In the genomic region with DNA sequence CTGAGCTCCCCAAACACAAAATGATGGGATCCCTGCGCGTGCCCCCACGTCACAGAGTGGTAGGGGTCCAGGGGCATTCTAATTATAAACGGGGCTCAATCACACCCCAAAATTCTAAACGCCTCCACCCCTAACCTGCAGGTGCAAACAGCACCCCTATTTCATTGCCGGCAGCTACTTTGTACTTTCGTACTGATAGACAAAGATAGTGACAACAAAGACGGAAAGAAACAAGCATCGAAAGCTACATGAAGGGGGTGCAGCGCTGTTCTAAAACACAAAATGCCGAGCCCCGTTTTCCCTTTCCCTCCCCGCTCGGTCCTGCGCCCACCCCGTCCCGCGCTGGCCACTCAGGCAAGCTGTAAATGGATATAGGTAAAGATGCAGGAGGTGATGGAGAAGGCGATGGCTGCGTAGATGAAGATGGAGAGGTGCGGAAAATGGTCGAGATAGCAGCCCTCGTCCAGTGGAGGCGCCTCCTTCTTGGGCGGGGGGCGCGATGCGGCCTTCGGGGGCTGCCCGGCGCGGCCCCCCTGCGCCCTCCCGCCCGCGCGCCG, we compare ENCODE assay signal across 8 cellular contexts. TPM values are rescaled to one million over a fixed set of nuclear protein-coding genes. Genes with fewer than 3 reads are reported as not detected.
A peak's percentile ranks its signal among the peaks of the same experiment; 100 is the strongest.
DNase-seq lines count a peak whose midpoint lies in the region; ATAC-seq, FAIRE-seq and TF ChIP-seq lines count a peak whose summit lies in the region.

No MANE protein-coding gene starts in this region.

- ATAC-seq in activated naive CD8-positive, alpha-beta T cell treated with anti-CD3 and anti-CD28 coated beads, Interleukin-2, amount 50 U/mL, for 24 hours = peak; percentile 20
- ATAC-seq in GM21367 (IDR thresholded peaks at IDR 0.05; ENCODE audit: unreplicated experiment) = no peak

- H3K4me2 ChIP-seq in keratinocyte (ENCODE audit: control insufficient read depth, extremely low read depth, insufficient read depth, low read depth, low read length) = peak overlapping the region; percentile 45

- no peaks in the 10 kb centered on the region for H3K36me3 Mint-ChIP-seq in activated naive CD4-positive, alpha-beta T cell treated with anti-CD3 and anti-CD28 coated beads for 36 hours (ENCODE audit: low read depth)
- H3K36me3 Mint-ChIP-seq in activated naive CD8-positive, alpha-beta T cell treated with anti-CD3 and anti-CD28 coated beads, Interleukin-2, amount 50 U/mL, for 24 hours (ENCODE audit: low read depth) = no peaks in the 10 kb centered on the region

- H2AFZ ChIP-seq in keratinocyte (ENCODE audit: control insufficient read depth, low read length) = no peak overlapping the region

- no peaks in the 10 kb centered on the region for H3K27me3 Mint-ChIP-seq in activated naive CD4-positive, alpha-beta T cell treated with anti-CD3 and anti-CD28 coated beads for 36 hours (ENCODE audit: low read depth)
- no peaks in the 10 kb centered on the region for H3K27me3 Mint-ChIP-seq in activated naive CD8-positive, alpha-beta T cell treated with anti-CD3 and anti-CD28 coated beads, Interleukin-2, amount 50 U/mL, for 24 hours

- TF ChIP-seq POLR2A in stomach (IDR thresholded peaks at IDR 0.05) (no peak), thyroid gland (IDR thresholded peaks at IDR 0.05) (no peak)

- peaks cover 0 to 9% of the 10 kb centered on the region in 2 experiments for H3K36me3 ChIP-seq in keratinocyte (ENCODE audit: control insufficient read depth in 2 of 2, extremely low read depth in 1 of 2, insufficient read depth in 2 of 2, low read length in 2 of 2)
- H3K36me3 ChIP-seq in stomach = no peaks in the 10 kb centered on the region
- H3K36me3 ChIP-seq in thyroid gland = no peaks in the 10 kb centered on the region

- CTCF ChIA-PET in activated naive CD4-positive, alpha-beta T cell treated with anti-CD3 and anti-CD28 coated beads for 36 hours (lab: Charles Lee) = no interaction called here

- no peaks in the 10 kb centered on the region for H3K79me2 ChIP-seq in keratinocyte (ENCODE audit: control insufficient read depth, insufficient read depth, low read length)

- DNase-seq in activated naive CD4-positive, alpha-beta T cell treated with anti-CD3 and anti-CD28 coated beads for 36 hours = no peak
- DNase-seq in activated naive CD4-positive, alpha-beta T cell treated with anti-CD3 and anti-CD28 coated beads, Interleukin-2, amount 50 U/mL, for 16 hours = no peak
- DNase-seq in activated naive CD8-positive, alpha-beta T cell treated with anti-CD3 and anti-CD28 coated beads, Interleukin-2, amount 50 U/mL, for 24 hours = no peak
- DNase-seq in keratinocyte (ENCODE audit: low read depth, low spot score) = no peak
- DNase-seq in stomach = no peak
- DNase-seq in OCI-M1 (lab: John Stamatoyannopoulos, UW) = no peak
- DNase-seq in thyroid gland = no peak

- H3K9me3 ChIP-seq in keratinocyte (ENCODE audit: control insufficient read depth, low read depth, low read length) = no peaks in the 10 kb centered on the region
- no peaks in the 10 kb centered on the region for H3K9me3 ChIP-seq in stomach
- no peaks in the 10 kb centered on the region for H3K9me3 ChIP-seq in thyroid gland

- H3K9me1 ChIP-seq in keratinocyte (ENCODE audit: control insufficient read depth, extremely low read depth, insufficient read depth, low read length) = peaks cover 2% of the 10 kb centered on the region

- intact Hi-C loops in activated naive CD4-positive, alpha-beta T cell treated with anti-CD3 and anti-CD28 coated beads for 36 hours (cut with micrococcal nuclease) = no loop called here
- intact Hi-C loops in stomach (cut with DNase I; ENCODE audit: low total_unique reads) = no loop called here
- intact Hi-C loops in thyroid gland (cut with DNase I) = no loop called here

- dilution Hi-C loops in keratinocyte (cut with MboI; ENCODE audit: extremely low pct_ligation_motif_present, low sequenced_read_pairs) = no loop called here

- peaks cover 6% of the 10 kb centered on the region for H3K4me1 Mint-ChIP-seq in activated naive CD4-positive, alpha-beta T cell treated with anti-CD3 and anti-CD28 coated beads for 36 hours (ENCODE audit: low read depth)
- H3K4me1 Mint-ChIP-seq in activated naive CD8-positive, alpha-beta T cell treated with anti-CD3 and anti-CD28 coated beads, Interleukin-2, amount 50 U/mL, for 24 hours = peaks cover 21% of the 10 kb centered on the region

- no peak for TF ChIP-seq EP300 in stomach (IDR thresholded peaks at IDR 0.05)

- H3K27ac ChIP-seq in keratinocyte (ENCODE audit: control insufficient read depth, insufficient read depth, low read length) (no peak overlapping the region), stomach (peak overlapping the region in 3 of 5 donors; percentile 62 to 86 (median 66)), thyroid gland (no peak overlapping the region)

- no peaks in the 10 kb centered on the region for H3K9me3 Mint-ChIP-seq in activated naive CD4-positive, alpha-beta T cell treated with anti-CD3 and anti-CD28 coated beads for 36 hours
- H3K9me3 Mint-ChIP-seq in activated naive CD8-positive, alpha-beta T cell treated with anti-CD3 and anti-CD28 coated beads, Interleukin-2, amount 50 U/mL, for 24 hours = no peaks in the 10 kb centered on the region

- no peak overlapping the region for H3K9ac ChIP-seq in keratinocyte (ENCODE audit: control insufficient read depth, extremely low read depth, insufficient read depth, low read length)

- no peaks in the 10 kb centered on the region for H4K20me1 ChIP-seq in keratinocyte (ENCODE audit: control insufficient read depth, extremely low read depth, insufficient read depth, low read length)

- 3 to 8% (median 5%) methylated on average over 32 to 38 of the region's 38 CpGs for WGBS in stomach, 5 donors
- WGBS in thyroid gland, 2 donors = 2 to 11% methylated on average over 25 to 32 of the region's 38 CpGs

- H3K4me3 ChIP-seq in keratinocyte (ENCODE audit: control insufficient read depth in 2 of 3, extremely low read depth in 1 of 3, insufficient read depth in 2 of 3, low read depth in 1 of 3, low read length in 3 of 3) (peak overlapping the region in 2 of 3 experiments; percentile 13 to 42), stomach (peak overlapping the region; percentile 60 to 64 (median 62)), thyroid gland (replicated peaks in 1 of 3) (peak overlapping the region in 1 of 3 donors; percentile 47)

- TF ChIP-seq CTCF in keratinocyte (optimal IDR thresholded peaks at IDR 0.05 in 1 of 3, IDR thresholded peaks at IDR 0.05 in 1 of 3, conservative IDR thresholded peaks at IDR 0.05 in 1 of 3; ENCODE audit: extremely low read depth in 1 of 3, insufficient read depth in 2 of 3, low read length in 3 of 3) (no peak), stomach (IDR thresholded peaks at IDR 0.05) (no peak), thyroid gland (IDR thresholded peaks at IDR 0.05) (no peak)

- H3K4me3 Mint-ChIP-seq in activated naive CD4-positive, alpha-beta T cell treated with anti-CD3 and anti-CD28 coated beads for 36 hours = peak overlapping the region; percentile 84
- H3K4me3 Mint-ChIP-seq in activated naive CD8-positive, alpha-beta T cell treated with anti-CD3 and anti-CD28 coated beads, Interleukin-2, amount 50 U/mL, for 24 hours = peak overlapping the region; percentile 85

- H3K27me3 ChIP-seq in keratinocyte (ENCODE audit: control insufficient read depth, extremely low read depth, insufficient read depth, low read length) = no peaks in the 10 kb centered on the region
- peaks cover 0 to 39% (median 24%) of the 10 kb centered on the region in 3 donors for H3K27me3 ChIP-seq in stomach
- H3K27me3 ChIP-seq in thyroid gland = no peaks in the 10 kb centered on the region

- H3K4me1 ChIP-seq in keratinocyte (ENCODE audit: control insufficient read depth, extremely low read depth, insufficient read depth, low read length) = no peaks in the 10 kb centered on the region
- H3K4me1 ChIP-seq in stomach = peaks cover 14 to 22% (median 19%) of the 10 kb centered on the region in 4 donors
- peaks cover 0 to 10% of the 10 kb centered on the region in 2 donors for H3K4me1 ChIP-seq in thyroid gland

- no peak overlapping the region for H3K27ac Mint-ChIP-seq in activated naive CD4-positive, alpha-beta T cell treated with anti-CD3 and anti-CD28 coated beads for 36 hours
- no peak overlapping the region for H3K27ac Mint-ChIP-seq in activated naive CD8-positive, alpha-beta T cell treated with anti-CD3 and anti-CD28 coated beads, Interleukin-2, amount 50 U/mL, for 24 hours

- FAIRE-seq in keratinocyte (lab: Jason Lieb, UNC) = no peak

RNA-seq across cellular contexts. Expression of a gene that starts 14.0 kb away (rescaled TPM):
- 10 to 100 TPM; 37.2 to 37.6 TPM for total RNA-seq in activated naive CD4-positive, alpha-beta T cell treated with anti-CD3 and anti-CD28 coated beads for 36 hours
- polyA plus RNA-seq in keratinocyte (9.1 to 20.6 TPM (median 15.0 TPM) in 3 replicates), stomach (10 to 100 TPM in 1 of 3 donors, 1 to 10 TPM in 2; 7.5 to 10.9 (median 8.5) TPM)
- 19.8 TPM for polyA plus RNA-seq in keratinocyte (2011; ENCODE audit: low read depth)
- polyA plus RNA-seq in keratinocyte (2011; cell fraction: cytosol; rRNA removed) = 4.4 and 9.4 TPM in 2 replicates
- polyA plus RNA-seq in keratinocyte (2011; cell fraction: nucleus; rRNA removed) = 13.1 and 18.7 TPM in 2 replicates
- polyA plus RNA-seq in keratinocyte (2012; ENCODE audit: low replicate concordance) = 7.5 and 13.9 TPM in 2 replicates
- 7.8 to 13.0 TPM (median 9.5 TPM) in 3 replicates for polyA minus RNA-seq in keratinocyte
- 6.5 TPM for polyA minus RNA-seq in keratinocyte (2011; cell fraction: cytosol; rRNA and poly(A)+ RNA removed)
- 2.1 and 6.0 TPM in 2 replicates for polyA minus RNA-seq in keratinocyte (2011; cell fraction: nucleus; rRNA and poly(A)+ RNA removed)
- total RNA-seq in stomach (10 to 100 TPM in 4 of 5 donors, not detected in 1; 13.6 to 43.3 (median 17.2) TPM), thyroid gland (10 to 100 TPM; 25.7 to 34.5 (median 29.2) TPM)

RNA-seq across cellular contexts. Expression of a gene that starts 14.3 kb away (rescaled TPM):
- total RNA-seq in activated naive CD4-positive, alpha-beta T cell treated with anti-CD3 and anti-CD28 coated beads for 36 hours = 10 to 100 TPM; 40.7 to 46.4 TPM
- 57.8 to 83.6 TPM (median 64.8 TPM) in 3 replicates for polyA plus RNA-seq in keratinocyte
- polyA plus RNA-seq in keratinocyte (2011; ENCODE audit: low read depth) = 35.7 TPM
- 35.6 and 51.5 TPM in 2 replicates for polyA plus RNA-seq in keratinocyte (2011; cell fraction: cytosol; rRNA removed)
- 43.0 and 72.6 TPM in 2 replicates for polyA plus RNA-seq in keratinocyte (2011; cell fraction: nucleus; rRNA removed)
- 42.0 and 58.2 TPM in 2 replicates for polyA plus RNA-seq in keratinocyte (2012; ENCODE audit: low replicate concordance)
- 12.9 to 14.0 TPM (median 13.8 TPM) in 3 replicates for polyA minus RNA-seq in keratinocyte
- 17.5 TPM for polyA minus RNA-seq in keratinocyte (2011; cell fraction: cytosol; rRNA and poly(A)+ RNA removed)
- 20.8 and 26.4 TPM in 2 replicates for polyA minus RNA-seq in keratinocyte (2011; cell fraction: nucleus; rRNA and poly(A)+ RNA removed)
- total RNA-seq in stomach = 10 to 100 TPM in 3 of 5 donors, 1 to 10 TPM in 2; 5.8 to 61.8 (median 43.9) TPM
- polyA plus RNA-seq in stomach = 10 to 100 TPM; 25.4 to 65.4 (median 43.5) TPM
- total RNA-seq in thyroid gland = 100 to 1,000 TPM in 1 of 4 donors, 10 to 100 TPM in 3; 29.6 to 107 (median 52.5) TPM

RNA-seq across cellular contexts. Expression of a gene that starts 31.5 kb away (rescaled TPM):
- total RNA-seq in activated naive CD4-positive, alpha-beta T cell treated with anti-CD3 and anti-CD28 coated beads for 36 hours = 10 to 100 TPM; 15.9 to 17.1 TPM
- polyA plus RNA-seq in keratinocyte = 12.3 to 23.1 TPM (median 20.0 TPM) in 3 replicates
- 8.7 TPM for polyA plus RNA-seq in keratinocyte (2011; ENCODE audit: low read depth)
- 14.2 and 15.1 TPM in 2 replicates for polyA plus RNA-seq in keratinocyte (2011; cell fraction: cytosol; rRNA removed)
- polyA plus RNA-seq in keratinocyte (2011; cell fraction: nucleus; rRNA removed) = 28.0 and 30.3 TPM in 2 replicates
- 7.0 and 19.2 TPM in 2 replicates for polyA plus RNA-seq in keratinocyte (2012; ENCODE audit: low replicate concordance)
- polyA minus RNA-seq in keratinocyte = 25.4 to 49.2 TPM (median 33.8 TPM) in 3 replicates
- 19.0 TPM for polyA minus RNA-seq in keratinocyte (2011; cell fraction: cytosol; rRNA and poly(A)+ RNA removed)
- 18.5 and 29.9 TPM in 2 replicates for polyA minus RNA-seq in keratinocyte (2011; cell fraction: nucleus; rRNA and poly(A)+ RNA removed)
- total RNA-seq in stomach = 10 to 100 TPM in 3 of 5 donors, 1 to 10 TPM in 1, under 1 TPM in 1; 0.58 to 13.3 (median 12.1) TPM
- 1 to 10 TPM; 3.5 to 4.4 (median 4.2) TPM for polyA plus RNA-seq in stomach
- total RNA-seq in thyroid gland = 10 to 100 TPM in 2 of 4 donors, 1 to 10 TPM in 2; 9.2 to 11.2 (median 9.8) TPM

Comparison
In these comparisons a context has a peak if more than half of its experiments do, and no peak if none do; other contexts are left out.
1. H3K27ac ChIP-seq: peak in stomach (3 of 5); none in keratinocyte (single experiment) and thyroid gland (0 of 3).